ENCODE assay signal across 2 cellular contexts in genomic region chr10:65065278-65065677, GRCh38.
TF ChIP-seq lines count a peak whose summit lies in the region.

No MANE protein-coding gene starts in this region.

TF ChIP-seq in liver, 16 proteins besides CTCF, POLR2A, EP300 and RAD21 (continued from another document):
- TF ChIP-seq REST (IDR thresholded peaks at IDR 0.05) (no peak), SP1 (IDR thresholded peaks at IDR 0.05) (no peak), ZBTB33 (IDR thresholded peaks at IDR 0.05) (no peak), FOXA1 (IDR thresholded peaks at IDR 0.05) (no peak), HNF4A (conservative IDR thresholded peaks at IDR 0.05) (no peak), ATF3 (IDR thresholded peaks at IDR 0.05) (no peak), TAF1 (conservative IDR thresholded peaks at IDR 0.05) (no peak), GABPA (IDR thresholded peaks at IDR 0.05 in 1 of 2, conservative IDR thresholded peaks at IDR 0.05 in 1 of 2) (no peak), NR2F2 (IDR thresholded peaks at IDR 0.05) (no peak), YY1 (IDR thresholded peaks at IDR 0.05) (no peak), FOXA2 (IDR thresholded peaks at IDR 0.05) (no peak), MAX (IDR thresholded peaks at IDR 0.05) (no peak), RXRA (IDR thresholded peaks at IDR 0.05) (no peak), JUND (IDR thresholded peaks at IDR 0.05) (no peak), HNF4G (IDR thresholded peaks at IDR 0.05) (no peak)

TF ChIP-seq in HepG2, 621 proteins besides CTCF, POLR2A, EP300 and RAD21:
- TF ChIP-seq ZNF318 (CRISPR knock-in tag; IDR thresholded peaks at IDR 0.05) (no peak), ARNTL (CRISPR knock-in tag; IDR thresholded peaks at IDR 0.05) (no peak), ZMAT3 (CRISPR knock-in tag; conservative IDR thresholded peaks at IDR 0.05) (no peak), HNRNPH1 (optimal IDR thresholded peaks at IDR 0.05; ENCODE audit: low read depth, low read length) (no peak), ZFP1 (CRISPR knock-in tag; IDR thresholded peaks at IDR 0.05) (no peak), GATAD1 (CRISPR knock-in tag; IDR thresholded peaks at IDR 0.05) (no peak), SMAD1 (CRISPR knock-in tag; IDR thresholded peaks at IDR 0.05; ENCODE audit: borderline replicate concordance, low read depth) (no peak), DBP (CRISPR knock-in tag; IDR thresholded peaks at IDR 0.05; ENCODE audit: not compliant biosample characterization) (no peak), TFDP2 (CRISPR knock-in tag; IDR thresholded peaks at IDR 0.05) (no peak), ZNF605 (CRISPR knock-in tag; IDR thresholded peaks at IDR 0.05) (no peak), ZNF589 (CRISPR knock-in tag; conservative IDR thresholded peaks at IDR 0.05) (no peak), TFDP1 (CRISPR knock-in tag; IDR thresholded peaks at IDR 0.05; ENCODE audit: borderline replicate concordance) (no peak), WIZ (CRISPR knock-in tag; IDR thresholded peaks at IDR 0.05) (no peak), ZNF569 (CRISPR knock-in tag; IDR thresholded peaks at IDR 0.05; ENCODE audit: borderline replicate concordance) (no peak), CHCHD3 (CRISPR knock-in tag; IDR thresholded peaks at IDR 0.05) (no peak)
